Comparison of ENCODE assay signal across 1 cellular context in genomic region chr5:139765409-139766217, GRCh38.
TF ChIP-seq lines count a peak whose summit lies in the region.

No MANE protein-coding gene starts in this region.

TF ChIP-seq in HEK293, 187 proteins besides CTCF, POLR2A, EP300 and RAD21 (continued from another document):
- TF ChIP-seq HOXA7 (CRISPR knock-in tag; IDR thresholded peaks at IDR 0.05; ENCODE audit: borderline replicate concordance): no peak
- TF ChIP-seq ZBTB11 (tag by site-specific recombination; conservative IDR thresholded peaks at IDR 0.05; ENCODE audit: low read depth): peak; percentile 48; the same call in 1 of the 2 replicates
- peak; percentile 42; the same call in 1 of the 2 replicates for TF ChIP-seq ZNF10 (tag by site-specific recombination; IDR thresholded peaks at IDR 0.05)
- TF ChIP-seq ZSCAN23 (tag by site-specific recombination; IDR thresholded peaks at IDR 0.05): 0 out of 2 replicates have a peak, but pooled peaks have one; percentile 76
- TF ChIP-seq REPIN1 (tag by site-specific recombination; IDR thresholded peaks at IDR 0.05; ENCODE audit: low read depth): 0 out of 2 replicates have a peak, but pooled peaks have one; percentile 53
- TF ChIP-seq INSM2 (tag by site-specific recombination; IDR thresholded peaks at IDR 0.05): no peak
- no peak for TF ChIP-seq ZNF248 (tag by site-specific recombination; IDR thresholded peaks at IDR 0.05)
- TF ChIP-seq ZNF280C (tag by site-specific recombination; IDR thresholded peaks at IDR 0.05): no peak
- TF ChIP-seq ZNF138 (tag by site-specific recombination; IDR thresholded peaks at IDR 0.05; ENCODE audit: borderline replicate concordance): no peak
- peak; percentile 94 for TF ChIP-seq ZNF654 (tag by site-specific recombination; IDR thresholded peaks at IDR 0.05; ENCODE audit: low read depth)
- TF ChIP-seq SCRT2 (tag by site-specific recombination; IDR thresholded peaks at IDR 0.05): no peak
- TF ChIP-seq ZBTB48 (tag by site-specific recombination; IDR thresholded peaks at IDR 0.05): 0 out of 2 replicates have a peak, but pooled peaks have one; percentile 49
- no peak for TF ChIP-seq ZNF560 (tag by site-specific recombination; IDR thresholded peaks at IDR 0.05; ENCODE audit: borderline replicate concordance)
- TF ChIP-seq ZNF48 (tag by site-specific recombination; IDR thresholded peaks at IDR 0.05): no peak
- no peak for TF ChIP-seq ZNF510 (tag by site-specific recombination; IDR thresholded peaks at IDR 0.05; ENCODE audit: insufficient replicate concordance)
- no peak for TF ChIP-seq ZNF157 (tag by site-specific recombination; IDR thresholded peaks at IDR 0.05)
- no peak for TF ChIP-seq BCL6B (tag by site-specific recombination; IDR thresholded peaks at IDR 0.05)
- TF ChIP-seq ZNF843 (tag by site-specific recombination; IDR thresholded peaks at IDR 0.05): peak; percentile 67; the same call in 1 of the 2 replicates
- TF ChIP-seq ZFHX2 (tag by site-specific recombination; conservative IDR thresholded peaks at IDR 0.05): 0 out of 2 replicates have a peak, but pooled peaks have one; percentile 11
- TF ChIP-seq ZBTB20 (tag by site-specific recombination; IDR thresholded peaks at IDR 0.05): no peak
- TF ChIP-seq ZNF324 (tag by site-specific recombination; IDR thresholded peaks at IDR 0.05): peak; percentile 62; the same call in 1 of the 2 replicates
- no peak for TF ChIP-seq ZBTB44 (tag by site-specific recombination; IDR thresholded peaks at IDR 0.05)
- peak; percentile 89 for TF ChIP-seq ZXDB (tag by site-specific recombination; IDR thresholded peaks at IDR 0.05)
- peak; percentile 63 for TF ChIP-seq ZNF580 (tag by site-specific recombination; IDR thresholded peaks at IDR 0.05)
- TF ChIP-seq HOXC10 (CRISPR knock-in tag; IDR thresholded peaks at IDR 0.05): no peak
- no peak for TF ChIP-seq ZNF175 (tag by site-specific recombination; IDR thresholded peaks at IDR 0.05)
- no peak for TF ChIP-seq HOXD13 (CRISPR knock-in tag; IDR thresholded peaks at IDR 0.05; ENCODE audit: borderline replicate concordance)
- TF ChIP-seq ELK4 (IDR thresholded peaks at IDR 0.05; ENCODE audit: borderline replicate concordance, low read depth, low read length): no peak
- no peak for TF ChIP-seq ZNF354C (tag by site-specific recombination; IDR thresholded peaks at IDR 0.05; ENCODE audit: borderline replicate concordance, low read depth)
- TF ChIP-seq ZNF830 (tag by site-specific recombination; IDR thresholded peaks at IDR 0.05; ENCODE audit: low read depth): no peak
- TF ChIP-seq OVOL3 (tag by site-specific recombination; IDR thresholded peaks at IDR 0.05): no peak
- TF ChIP-seq ZIC2 (tag by site-specific recombination; IDR thresholded peaks at IDR 0.05): peak; percentile 70
- no peak for TF ChIP-seq ZNF19 (tag by site-specific recombination; IDR thresholded peaks at IDR 0.05; ENCODE audit: low read depth)
- no peak for TF ChIP-seq ZNF747 (tag by site-specific recombination; IDR thresholded peaks at IDR 0.05)
- no peak for TF ChIP-seq RBAK (tag by site-specific recombination; IDR thresholded peaks at IDR 0.05)
- no peak for TF ChIP-seq ZNF555 (tag by site-specific recombination; conservative IDR thresholded peaks at IDR 0.05)
- no peak for TF ChIP-seq ZNF704 (tag by site-specific recombination; IDR thresholded peaks at IDR 0.05)
- TF ChIP-seq REST (tag by site-specific recombination; IDR thresholded peaks at IDR 0.05): peak; percentile 42; the same call in 1 of the 2 replicates
- no peak for TF ChIP-seq ZNF292 (tag by site-specific recombination; IDR thresholded peaks at IDR 0.05; ENCODE audit: borderline replicate concordance, low read depth)
